Comparison of ENCODE assay signal across 22 cellular contexts in the genomic region with DNA sequence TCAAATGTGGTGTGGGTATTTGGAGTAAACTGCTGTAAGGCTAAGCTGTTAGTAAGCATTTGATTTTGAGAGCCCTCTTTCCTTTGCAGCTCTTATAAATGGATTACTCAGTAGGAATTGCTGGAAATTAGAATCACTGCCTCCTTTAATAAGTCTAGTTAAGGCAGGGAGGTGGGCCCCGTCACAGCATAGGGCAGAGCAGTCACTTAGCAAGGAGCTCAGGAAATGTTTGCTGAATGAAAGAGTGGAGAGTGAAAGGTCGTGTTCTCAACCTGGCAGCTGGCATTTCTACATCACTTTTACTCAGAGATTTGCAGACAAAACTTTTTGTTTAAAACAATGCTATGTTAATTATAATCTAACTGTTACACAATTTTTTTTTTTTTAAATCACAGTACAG. TPM values are rescaled to one million over a fixed set of nuclear protein-coding genes. Genes with fewer than 3 reads are reported as not detected.
DNase-seq lines count a peak whose midpoint lies in the region; ATAC-seq and TF ChIP-seq lines count a peak whose summit lies in the region.
"Had no signal": no experiment of that assay in that cellular context is flagged by ENCODE, and none has a peak within 500 bp of the region (broad histone marks: within the 10 kb centered on the region; RNA-seq: fewer than 3 reads in every experiment).

No MANE protein-coding gene starts in this region.

- H3K4me1 Mint-ChIP-seq in CD4-positive, alpha-beta memory T cell, result peaks cover 53 to 87% (median 69%) of the 10 kb centered on the region in 4 donors
- H3K4me1 Mint-ChIP-seq in activated naive CD8-positive, alpha-beta T cell treated with anti-CD3 and anti-CD28 coated beads for 36 hours, result peaks cover 73% of the 10 kb centered on the region
- H3K4me1 Mint-ChIP-seq in naive thymus-derived CD8-positive, alpha-beta T cell, result peaks cover 52 to 89% (median 86%) of the 10 kb centered on the region in 4 donors
- peaks cover 45% of the 10 kb centered on the region for H3K4me1 Mint-ChIP-seq in activated CD4-positive, alpha-beta T cell treated with anti-CD3 and anti-CD28 coated beads, Interleukin-2, amount 10 ng/mL, durations not matched to agents 7 days and 5 days
- H3K4me1 Mint-ChIP-seq in activated T-cell treated with anti-CD3 and anti-CD28 coated beads, Interleukin-2, amount 50 U/mL, for 72 hours (ENCODE audit: low read depth), result peaks cover 81% of the 10 kb centered on the region

- no peaks in the 10 kb centered on the region for H3K27me3 ChIP-seq in CD4-positive, alpha-beta memory T cell (ENCODE audit: insufficient read depth, low read length)

- H3K4me1 ChIP-seq in CD4-positive, alpha-beta memory T cell (ENCODE audit: insufficient read depth, low read length), result peaks cover 73% of the 10 kb centered on the region
- H3K4me1 ChIP-seq in HEK293 (ENCODE audit: control insufficient read depth, insufficient read depth, low read length), result no peaks in the 10 kb centered on the region

- peaks cover 25 to 34% of the 10 kb centered on the region in 2 donors for H3K36me3 Mint-ChIP-seq in CD4-positive, alpha-beta memory T cell
- peaks cover 2% of the 10 kb centered on the region for H3K36me3 Mint-ChIP-seq in activated naive CD8-positive, alpha-beta T cell treated with anti-CD3 and anti-CD28 coated beads for 36 hours
- H3K36me3 Mint-ChIP-seq in naive thymus-derived CD8-positive, alpha-beta T cell, result peaks cover 0 to 39% (median 0%) of the 10 kb centered on the region in 3 donors
- peaks cover 9% of the 10 kb centered on the region for H3K36me3 Mint-ChIP-seq in activated CD4-positive, alpha-beta T cell treated with anti-CD3 and anti-CD28 coated beads, Interleukin-2, amount 10 ng/mL, durations not matched to agents 7 days and 5 days (ENCODE audit: low read depth)
- H3K36me3 Mint-ChIP-seq in activated T-cell treated with anti-CD3 and anti-CD28 coated beads, Interleukin-2, amount 50 U/mL, for 72 hours (ENCODE audit: insufficient read depth in 2 of 2), result no peaks in the 10 kb centered on the region
- H3K36me3 Mint-ChIP-seq: CD14-positive monocyte had no signal

- H3K4me3 ChIP-seq in CD4-positive, alpha-beta memory T cell (ENCODE audit: low read length in 2 of 2), result no peak overlapping the region
- H3K4me3 ChIP-seq in HEK293 (ENCODE audit: low read depth, low read length), result no peak overlapping the region
- H3K4me3 ChIP-seq: GM23248 had no signal

- POLR2A ChIA-PET in CD4-positive, alpha-beta memory T cell (lab: Charles Lee; ENCODE audit: partially characterized antibody), result interaction anchor here (0.8 to 2.7 kb wide), 4 partner anchors 9 to 45 kb away, joined by 3 to 12 read pairs (median 4); no protein-coding TSS in a partner anchor
- POLR2A ChIA-PET in HEK293 (lab: Yijun Ruan, JAX), result no interaction called here
- POLR2A ChIA-PET in naive thymus-derived CD8-positive, alpha-beta T cell (lab: Charles Lee), result interaction anchor here (0.6 to 3.4 kb wide), 9 partner anchors 9 to 199 kb away, joined by 3 to 16 read pairs (median 6); a partner anchor contains a TSS
- POLR2A ChIA-PET in activated CD4-positive, alpha-beta T cell treated with anti-CD3 and anti-CD28 coated beads, Interleukin-2, amount 10 ng/mL, durations not matched to agents 7 days and 5 days (lab: Charles Lee), result no interaction called here

- no peaks in the 10 kb centered on the region for H3K27me3 Mint-ChIP-seq in CD4-positive, alpha-beta memory T cell
- no peaks in the 10 kb centered on the region for H3K27me3 Mint-ChIP-seq in activated naive CD8-positive, alpha-beta T cell treated with anti-CD3 and anti-CD28 coated beads for 36 hours
- no peaks in the 10 kb centered on the region for H3K27me3 Mint-ChIP-seq in naive thymus-derived CD8-positive, alpha-beta T cell
- no peaks in the 10 kb centered on the region for H3K27me3 Mint-ChIP-seq in activated CD4-positive, alpha-beta T cell treated with anti-CD3 and anti-CD28 coated beads, Interleukin-2, amount 10 ng/mL, durations not matched to agents 7 days and 5 days
- no peaks in the 10 kb centered on the region for H3K27me3 Mint-ChIP-seq in activated T-cell treated with anti-CD3 and anti-CD28 coated beads, Interleukin-2, amount 50 U/mL, for 72 hours (ENCODE audit: low read depth)

- intact Hi-C loops in CD4-positive, alpha-beta memory T cell (cut with micrococcal nuclease), result no loop called here

- no peaks in the 10 kb centered on the region for H3K36me3 ChIP-seq in CD4-positive, alpha-beta memory T cell (ENCODE audit: insufficient read depth, low read length)
- no peaks in the 10 kb centered on the region for H3K36me3 ChIP-seq in HEK293 (ENCODE audit: control insufficient read depth in 2 of 2, insufficient read depth in 1 of 2, low read length in 2 of 2)

- no peak overlapping the region for H3K4me3 Mint-ChIP-seq in CD4-positive, alpha-beta memory T cell
- H3K4me3 Mint-ChIP-seq in activated naive CD8-positive, alpha-beta T cell treated with anti-CD3 and anti-CD28 coated beads for 36 hours, result no peak overlapping the region
- peak overlapping the region in 7 of 10 donors; percentile 2 to 74 (median 17) for H3K4me3 Mint-ChIP-seq in naive thymus-derived CD8-positive, alpha-beta T cell
- H3K4me3 Mint-ChIP-seq in activated CD4-positive, alpha-beta T cell treated with anti-CD3 and anti-CD28 coated beads, Interleukin-2, amount 10 ng/mL, durations not matched to agents 7 days and 5 days, result no peak overlapping the region
- no peak overlapping the region for H3K4me3 Mint-ChIP-seq in activated T-cell treated with anti-CD3 and anti-CD28 coated beads, Interleukin-2, amount 50 U/mL, for 72 hours
- H3K4me3 Mint-ChIP-seq: CD14-positive monocyte, HFFc6 had no signal

- ATAC-seq in naive thymus-derived CD8-positive, alpha-beta T cell, result no peak
- ATAC-seq in GM18519 (IDR thresholded peaks at IDR 0.05; ENCODE audit: low FRiP score, unreplicated experiment), result no peak
- ATAC-seq in activated T-cell treated with anti-CD3 and anti-CD28 coated beads, Interleukin-2, amount 50 U/mL, for 72 hours (replicated peaks in 1 of 2), result no peak
- ATAC-seq: Panc1 had no signal

- H3K9me3 Mint-ChIP-seq in CD4-positive, alpha-beta memory T cell, result no peaks in the 10 kb centered on the region
- H3K9me3 Mint-ChIP-seq in activated naive CD8-positive, alpha-beta T cell treated with anti-CD3 and anti-CD28 coated beads for 36 hours, result no peaks in the 10 kb centered on the region
- no peaks in the 10 kb centered on the region for H3K9me3 Mint-ChIP-seq in naive thymus-derived CD8-positive, alpha-beta T cell
- H3K9me3 Mint-ChIP-seq in activated CD4-positive, alpha-beta T cell treated with anti-CD3 and anti-CD28 coated beads, Interleukin-2, amount 10 ng/mL, durations not matched to agents 7 days and 5 days, result no peaks in the 10 kb centered on the region
- no peaks in the 10 kb centered on the region for H3K9me3 Mint-ChIP-seq in activated T-cell treated with anti-CD3 and anti-CD28 coated beads, Interleukin-2, amount 50 U/mL, for 72 hours
- H3K9me3 Mint-ChIP-seq: CD14-positive monocyte, HFFc6 had no signal

- no peak for DNase-seq in CD4-positive, alpha-beta memory T cell
- DNase-seq in activated naive CD8-positive, alpha-beta T cell treated with anti-CD3 and anti-CD28 coated beads for 36 hours, result no peak
- no peak for DNase-seq in naive thymus-derived CD8-positive, alpha-beta T cell
- no peak for DNase-seq in activated CD4-positive, alpha-beta T cell treated with anti-CD3 and anti-CD28 coated beads, Interleukin-2, amount 10 ng/mL, durations not matched to agents 7 days and 5 days
- no peak for DNase-seq in activated T-cell treated with anti-CD3 and anti-CD28 coated beads, Interleukin-2, amount 50 U/mL, for 72 hours
- DNase-seq: ACHN, AML-193, DMS79, GM23248, HFFc6, KG1, NCI-H1436, NCI-H2029, NCI-H2171, NCI-H446 treated with DMSO at 0.1 percent for 48 hours, NCI-H748 treated with DMSO at 0.1 percent for 48 hours, SHP77, SK-N-SH had no signal

- no peak overlapping the region for H3K27ac ChIP-seq in CD4-positive, alpha-beta memory T cell (ENCODE audit: low read depth, low read length)
- H3K27ac ChIP-seq in HEK293 (ENCODE audit: extremely low read depth, low read depth, low read length), result no peak overlapping the region
- H3K27ac ChIP-seq: GM23248 had no signal

- no peak for TF ChIP-seq CTCF in HEK293 (tag by site-specific recombination; IDR thresholded peaks at IDR 0.05)

- H3K27ac Mint-ChIP-seq in CD4-positive, alpha-beta memory T cell, result peak overlapping the region in 5 of 7 donors; percentile 4 to 74 (median 56)
- peak overlapping the region; percentile 74 for H3K27ac Mint-ChIP-seq in activated naive CD8-positive, alpha-beta T cell treated with anti-CD3 and anti-CD28 coated beads for 36 hours
- H3K27ac Mint-ChIP-seq in naive thymus-derived CD8-positive, alpha-beta T cell, result peak overlapping the region in 9 of 10 donors; percentile 42 to 94 (median 73)
- no peak overlapping the region for H3K27ac Mint-ChIP-seq in activated CD4-positive, alpha-beta T cell treated with anti-CD3 and anti-CD28 coated beads, Interleukin-2, amount 10 ng/mL, durations not matched to agents 7 days and 5 days
- H3K27ac Mint-ChIP-seq in activated T-cell treated with anti-CD3 and anti-CD28 coated beads, Interleukin-2, amount 50 U/mL, for 72 hours, result no peak overlapping the region
- H3K27ac Mint-ChIP-seq: CD14-positive monocyte, HFFc6 had no signal

- H3K9me3 ChIP-seq in CD4-positive, alpha-beta memory T cell (ENCODE audit: control insufficient read depth in 1 of 2, low read length in 2 of 2), result no peaks in the 10 kb centered on the region
- no peaks in the 10 kb centered on the region for H3K9me3 ChIP-seq in HEK293 (ENCODE audit: control insufficient read depth, insufficient read depth, low read depth, low read length)
- H3K9me3 ChIP-seq: SK-N-SH had no signal

- CTCF ChIA-PET in CD4-positive, alpha-beta memory T cell (lab: Charles Lee; ENCODE audit: partially characterized antibody), result interaction anchor here (0.9 to 33.3 kb wide), 5 partner anchors 9 to 25 kb away, joined by 3 to 1033 read pairs (median 6); a partner anchor contains a TSS
- CTCF ChIA-PET in HEK293 (lab: Yijun Ruan, JAX), result interaction anchor here (2.6 kb wide), 1 partner anchor 9 kb away, joined by 21 read pairs; no protein-coding TSS in a partner anchor
- CTCF ChIA-PET in activated CD4-positive, alpha-beta T cell treated with anti-CD3 and anti-CD28 coated beads, Interleukin-2, amount 10 ng/mL, durations not matched to agents 7 days and 5 days (lab: Charles Lee), result interaction anchor here (0.6 to 9.0 kb wide), 6 partner anchors 9 to 1169 kb away, joined by 3 to 60 read pairs (median 4); no protein-coding TSS in a partner anchor

TF ChIP-seq in HEK293, 187 proteins besides CTCF, POLR2A, EP300 and RAD21 (continues in another document):
- TF ChIP-seq ZSCAN30 (tag by site-specific recombination; IDR thresholded peaks at IDR 0.05), result no peak

RNA-seq across cellular contexts. Expression of a gene that starts 25.5 kb away (rescaled TPM):
- 10 to 100 TPM; 69.1 to 73.6 TPM for total RNA-seq in CD4-positive, alpha-beta memory T cell
- 10 to 100 TPM; 58.3 to 64.0 TPM for polyA plus RNA-seq in CD4-positive, alpha-beta memory T cell
- 10 to 100 TPM in 1 of 2 experiments, 1 to 10 TPM in 1; 9.6 to 10.2 TPM for total RNA-seq in activated naive CD8-positive, alpha-beta T cell treated with anti-CD3 and anti-CD28 coated beads for 36 hours
- 100 to 1,000 TPM; 119 to 127 TPM for total RNA-seq in naive thymus-derived CD8-positive, alpha-beta T cell
- polyA plus RNA-seq in naive thymus-derived CD8-positive, alpha-beta T cell, result 10 to 100 TPM; 58.4 to 80.0 (median 64.2) TPM
- 10 to 100 TPM; 46.7 to 47.2 TPM for total RNA-seq in activated CD4-positive, alpha-beta T cell treated with anti-CD3 and anti-CD28 coated beads, Interleukin-2, amount 10 ng/mL, durations not matched to agents 7 days and 5 days
- total RNA-seq in activated T-cell treated with anti-CD3 and anti-CD28 coated beads, Interleukin-2, amount 50 U/mL, for 72 hours, result 1 to 10 TPM; 7.0 to 8.6 TPM

Comparison
In these comparisons a context has a peak if more than half of its experiments do, and no peak if none do; other contexts are left out.
1. H3K27ac Mint-ChIP-seq: peak in CD4-positive, alpha-beta memory T cell (5 of 7), activated naive CD8-positive, alpha-beta T cell treated with anti-CD3 and anti-CD28 coated beads for 36 hours (single experiment) and naive thymus-derived CD8-positive, alpha-beta T cell (9 of 10); none in activated CD4-positive, alpha-beta T cell treated with anti-CD3 and anti-CD28 coated beads, Interleukin-2, amount 10 ng/mL, durations not matched to agents 7 days and 5 days (single experiment) and activated T-cell treated with anti-CD3 and anti-CD28 coated beads, Interleukin-2, amount 50 U/mL, for 72 hours (single experiment).
2. H3K4me3 Mint-ChIP-seq: peak in naive thymus-derived CD8-positive, alpha-beta T cell (7 of 10); none in CD4-positive, alpha-beta memory T cell (0 of 8), activated naive CD8-positive, alpha-beta T cell treated with anti-CD3 and anti-CD28 coated beads for 36 hours (single experiment), activated CD4-positive, alpha-beta T cell treated with anti-CD3 and anti-CD28 coated beads, Interleukin-2, amount 10 ng/mL, durations not matched to agents 7 days and 5 days (single experiment) and activated T-cell treated with anti-CD3 and anti-CD28 coated beads, Interleukin-2, amount 50 U/mL, for 72 hours (0 of 2).
3. RNA of a gene that starts 25.5 kb away (total RNA-seq): 119 to 127 TPM in naive thymus-derived CD8-positive, alpha-beta T cell, 69.1 to 73.6 TPM in CD4-positive, alpha-beta memory T cell and 46.7 to 47.2 TPM in activated CD4-positive, alpha-beta T cell treated with anti-CD3 and anti-CD28 coated beads, Interleukin-2, amount 10 ng/mL, durations not matched to agents 7 days and 5 days; 9.6 to 10.2 TPM in activated naive CD8-positive, alpha-beta T cell treated with anti-CD3 and anti-CD28 coated beads for 36 hours and 7.0 to 8.6 TPM in activated T-cell treated with anti-CD3 and anti-CD28 coated beads, Interleukin-2, amount 50 U/mL, for 72 hours; every median in the first group is over 4 times any median in the second.
4. POLR2A ChIA-PET loops: an anchor here in CD4-positive, alpha-beta memory T cell (0.8 to 2.7 kb wide) and naive thymus-derived CD8-positive, alpha-beta T cell (0.6 to 3.4 kb wide); none called in HEK293 and activated CD4-positive, alpha-beta T cell treated with anti-CD3 and anti-CD28 coated beads, Interleukin-2, amount 10 ng/mL, durations not matched to agents 7 days and 5 days.